In genomic region chr1:145886811-145887210, GRCh38 we compare ENCODE assay signal across 1 cellular context.
TF ChIP-seq lines count a peak whose summit lies in the region.

No MANE protein-coding gene starts in this region.

TF ChIP-seq in HepG2, 621 proteins besides CTCF, POLR2A, EP300 and RAD21:
- TF ChIP-seq, protein P1, sequence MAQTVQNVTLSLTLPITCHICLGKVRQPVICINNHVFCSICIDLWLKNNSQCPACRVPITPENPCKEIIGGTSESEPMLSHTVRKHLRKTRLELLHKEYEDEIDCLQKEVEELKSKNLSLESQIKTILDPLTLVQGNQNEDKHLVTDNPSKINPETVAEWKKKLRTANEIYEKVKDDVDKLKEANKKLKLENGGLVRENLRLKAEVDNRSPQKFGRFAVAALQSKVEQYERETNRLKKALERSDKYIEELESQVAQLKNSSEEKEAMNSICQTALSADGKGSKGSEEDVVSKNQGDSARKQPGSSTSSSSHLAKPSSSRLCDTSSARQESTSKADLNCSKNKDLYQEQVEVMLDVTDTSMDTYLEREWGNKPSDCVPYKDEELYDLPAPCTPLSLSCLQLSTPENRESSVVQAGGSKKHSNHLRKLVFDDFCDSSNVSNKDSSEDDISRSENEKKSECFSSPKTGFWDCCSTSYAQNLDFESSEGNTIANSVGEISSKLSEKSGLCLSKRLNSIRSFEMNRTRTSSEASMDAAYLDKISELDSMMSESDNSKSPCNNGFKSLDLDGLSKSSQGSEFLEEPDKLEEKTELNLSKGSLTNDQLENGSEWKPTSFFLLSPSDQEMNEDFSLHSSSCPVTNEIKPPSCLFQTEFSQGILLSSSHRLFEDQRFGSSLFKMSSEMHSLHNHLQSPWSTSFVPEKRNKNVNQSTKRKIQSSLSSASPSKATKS (CRISPR knock-in tag; IDR thresholded peaks at IDR 0.05), result no peak
- TF ChIP-seq NR2F6 (IDR thresholded peaks at IDR 0.05), result no peak
- TF ChIP-seq NR2F6 (CRISPR knock-in tag; IDR thresholded peaks at IDR 0.05), result no peak
- no peak for TF ChIP-seq MLX (CRISPR knock-in tag; IDR thresholded peaks at IDR 0.05)
- no peak for TF ChIP-seq ZSCAN25 (CRISPR knock-in tag; IDR thresholded peaks at IDR 0.05)
- TF ChIP-seq, protein P2, sequence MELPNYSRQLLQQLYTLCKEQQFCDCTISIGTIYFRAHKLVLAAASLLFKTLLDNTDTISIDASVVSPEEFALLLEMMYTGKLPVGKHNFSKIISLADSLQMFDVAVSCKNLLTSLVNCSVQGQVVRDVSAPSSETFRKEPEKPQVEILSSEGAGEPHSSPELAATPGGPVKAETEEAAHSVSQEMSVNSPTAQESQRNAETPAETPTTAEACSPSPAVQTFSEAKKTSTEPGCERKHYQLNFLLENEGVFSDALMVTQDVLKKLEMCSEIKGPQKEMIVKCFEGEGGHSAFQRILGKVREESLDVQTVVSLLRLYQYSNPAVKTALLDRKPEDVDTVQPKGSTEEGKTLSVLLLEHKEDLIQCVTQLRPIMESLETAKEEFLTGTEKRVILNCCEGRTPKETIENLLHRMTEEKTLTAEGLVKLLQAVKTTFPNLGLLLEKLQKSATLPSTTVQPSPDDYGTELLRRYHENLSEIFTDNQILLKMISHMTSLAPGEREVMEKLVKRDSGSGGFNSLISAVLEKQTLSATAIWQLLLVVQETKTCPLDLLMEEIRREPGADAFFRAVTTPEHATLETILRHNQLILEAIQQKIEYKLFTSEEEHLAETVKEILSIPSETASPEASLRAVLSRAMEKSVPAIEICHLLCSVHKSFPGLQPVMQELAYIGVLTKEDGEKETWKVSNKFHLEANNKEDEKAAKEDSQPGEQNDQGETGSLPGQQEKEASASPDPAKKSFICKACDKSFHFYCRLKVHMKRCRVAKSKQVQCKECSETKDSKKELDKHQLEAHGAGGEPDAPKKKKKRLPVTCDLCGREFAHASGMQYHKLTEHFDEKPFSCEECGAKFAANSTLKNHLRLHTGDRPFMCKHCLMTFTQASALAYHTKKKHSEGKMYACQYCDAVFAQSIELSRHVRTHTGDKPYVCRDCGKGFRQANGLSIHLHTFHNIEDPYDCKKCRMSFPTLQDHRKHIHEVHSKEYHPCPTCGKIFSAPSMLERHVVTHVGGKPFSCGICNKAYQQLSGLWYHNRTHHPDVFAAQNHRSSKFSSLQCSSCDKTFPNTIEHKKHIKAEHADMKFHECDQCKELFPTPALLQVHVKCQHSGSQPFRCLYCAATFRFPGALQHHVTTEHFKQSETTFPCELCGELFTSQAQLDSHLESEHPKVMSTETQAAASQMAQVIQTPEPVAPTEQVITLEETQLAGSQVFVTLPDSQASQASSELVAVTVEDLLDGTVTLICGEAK (IDR thresholded peaks at IDR 0.05), result no peak
- TF ChIP-seq, protein P2 (CRISPR knock-in tag; IDR thresholded peaks at IDR 0.05), result no peak
- no peak for TF ChIP-seq EEA1 (CRISPR knock-in tag; IDR thresholded peaks at IDR 0.05; ENCODE audit: borderline replicate concordance)
- TF ChIP-seq, protein P3, sequence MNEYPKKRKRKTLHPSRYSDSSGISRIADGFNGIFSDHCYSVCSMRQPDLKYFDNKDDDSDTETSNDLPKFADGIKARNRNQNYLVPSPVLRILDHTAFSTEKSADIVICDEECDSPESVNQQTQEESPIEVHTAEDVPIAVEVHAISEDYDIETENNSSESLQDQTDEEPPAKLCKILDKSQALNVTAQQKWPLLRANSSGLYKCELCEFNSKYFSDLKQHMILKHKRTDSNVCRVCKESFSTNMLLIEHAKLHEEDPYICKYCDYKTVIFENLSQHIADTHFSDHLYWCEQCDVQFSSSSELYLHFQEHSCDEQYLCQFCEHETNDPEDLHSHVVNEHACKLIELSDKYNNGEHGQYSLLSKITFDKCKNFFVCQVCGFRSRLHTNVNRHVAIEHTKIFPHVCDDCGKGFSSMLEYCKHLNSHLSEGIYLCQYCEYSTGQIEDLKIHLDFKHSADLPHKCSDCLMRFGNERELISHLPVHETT (CRISPR knock-in tag; conservative IDR thresholded peaks at IDR 0.05), result no peak
- no peak for TF ChIP-seq ZNF546 (CRISPR knock-in tag; conservative IDR thresholded peaks at IDR 0.05)
- TF ChIP-seq ZKSCAN1 (IDR thresholded peaks at IDR 0.05; ENCODE audit: low read length), result no peak
- TF ChIP-seq MEIS1 (CRISPR knock-in tag; IDR thresholded peaks at IDR 0.05; ENCODE audit: borderline replicate concordance), result no peak
TF ChIP-seq in HepG2: peak in this region for 0.
